Comparison of ENCODE assay signal across 8 cellular contexts in genomic region chr4:139167774-139168444, GRCh38. TPM values are rescaled to one million over a fixed set of nuclear protein-coding genes. Genes with fewer than 3 reads are reported as not detected.
A peak's percentile ranks its signal among the peaks of the same experiment; 100 is the strongest.
DNase-seq lines count a peak whose midpoint lies in the region; ATAC-seq and TF ChIP-seq lines count a peak whose summit lies in the region.

No MANE protein-coding gene starts in this region.

- H3K9me3 ChIP-seq in BE2C: no peaks in the 10 kb centered on the region
- H3K9me3 ChIP-seq in testis: no peaks in the 10 kb centered on the region

- H3K36me3 ChIP-seq in BE2C (no peaks in the 10 kb centered on the region), testis (ENCODE audit: low read depth, missing control alignments) (no peaks in the 10 kb centered on the region)

- DNase-seq in BE2C (no peak), SW480 (ENCODE audit: low spot score) (peak; percentile 29), Right ventricle myocardium superior (no peak), testis (no peak), superior temporal gyrus (ENCODE audit: extremely low spot score) (no peak)
- DNase-seq in activated T-cell treated with anti-CD3 and anti-CD28 coated beads, Interleukin-2, amount 50 U/mL, for 1 hour: no peak

- peaks cover 5% of the 10 kb centered on the region; the same call in 1 of the 2 replicates for H3K4me1 ChIP-seq in BE2C
- peaks cover 3% of the 10 kb centered on the region for H3K4me1 ChIP-seq in testis

- TF ChIP-seq CTCF in BE2C (IDR thresholded peaks at IDR 0.05; ENCODE audit: low read depth, low read length) (peak; percentile 70), testis (IDR thresholded peaks at IDR 0.05) (peak in 2 of 3 experiments; percentile 33 to 35)

- intact Hi-C loops in Right ventricle myocardium superior (cut with DNase I) (no loop called here), testis (cut with DNase I; ENCODE audit: low total_unique reads) (no loop called here)

- no peaks in the 10 kb centered on the region for H3K27me3 ChIP-seq in BE2C
- no peaks in the 10 kb centered on the region for H3K27me3 ChIP-seq in testis

- ATAC-seq in HG02759 (IDR thresholded peaks at IDR 0.05; ENCODE audit: unreplicated experiment) (peak; percentile 55), Right ventricle myocardium superior (ENCODE audit: poor library complexity) (peak; percentile 66), HG02798 (IDR thresholded peaks at IDR 0.05; ENCODE audit: poor library complexity, unreplicated experiment) (no peak)

- TF ChIP-seq POLR2A in testis (IDR thresholded peaks at IDR 0.05): no peak

- WGBS in testis, 2 donors: 63 to 69% methylated on average over 5 of the region's 5 CpGs

- no peak overlapping the region for H3K27ac ChIP-seq in testis

- H3K4me3 ChIP-seq in BE2C (ENCODE audit: low read depth, low read length) (no peak overlapping the region), testis (no peak overlapping the region)

RNA-seq across cellular contexts. Expression of gene ELF2, which starts 9.1 kb away (rescaled TPM):
- 14.0 TPM for polyA plus RNA-seq in BE2C (2012; ENCODE audit: insufficient read depth, insufficient read length, low read depth)
- total RNA-seq in Right ventricle myocardium superior: 41.3 TPM
- total RNA-seq in testis: 10 to 100 TPM; 52.0 to 53.6 TPM
- 72.6 TPM for polyA plus RNA-seq in testis (ENCODE audit: insufficient read depth, low read depth, low replicate concordance)
